Comparison of ENCODE assay signal across 1 cellular context in the genomic region with DNA sequence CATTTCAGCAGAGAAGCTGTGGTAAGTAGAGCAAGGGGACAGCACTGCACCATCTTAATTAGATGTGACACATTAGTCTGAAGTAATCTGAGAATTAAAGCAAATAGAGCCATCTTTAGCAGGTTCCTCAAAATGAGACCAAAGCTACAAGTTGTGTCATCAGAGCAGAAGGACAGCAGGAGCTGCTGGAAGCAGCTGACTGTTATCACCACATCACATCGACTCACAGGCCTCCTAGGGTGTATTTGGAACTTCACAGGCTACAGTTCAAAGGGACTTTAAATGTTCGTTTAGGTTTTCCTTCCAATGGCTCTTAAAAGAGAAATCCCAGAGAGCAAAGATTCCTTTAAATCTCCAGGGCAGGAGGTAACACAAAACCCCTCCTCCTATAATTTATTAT.
A peak's percentile ranks its signal among the peaks of the same experiment; 100 is the strongest.
TF ChIP-seq lines count a peak whose summit lies in the region.

No MANE protein-coding gene starts in this region.

TF ChIP-seq in HepG2, 621 proteins besides CTCF, POLR2A, EP300 and RAD21:
- TF ChIP-seq, protein P1, sequence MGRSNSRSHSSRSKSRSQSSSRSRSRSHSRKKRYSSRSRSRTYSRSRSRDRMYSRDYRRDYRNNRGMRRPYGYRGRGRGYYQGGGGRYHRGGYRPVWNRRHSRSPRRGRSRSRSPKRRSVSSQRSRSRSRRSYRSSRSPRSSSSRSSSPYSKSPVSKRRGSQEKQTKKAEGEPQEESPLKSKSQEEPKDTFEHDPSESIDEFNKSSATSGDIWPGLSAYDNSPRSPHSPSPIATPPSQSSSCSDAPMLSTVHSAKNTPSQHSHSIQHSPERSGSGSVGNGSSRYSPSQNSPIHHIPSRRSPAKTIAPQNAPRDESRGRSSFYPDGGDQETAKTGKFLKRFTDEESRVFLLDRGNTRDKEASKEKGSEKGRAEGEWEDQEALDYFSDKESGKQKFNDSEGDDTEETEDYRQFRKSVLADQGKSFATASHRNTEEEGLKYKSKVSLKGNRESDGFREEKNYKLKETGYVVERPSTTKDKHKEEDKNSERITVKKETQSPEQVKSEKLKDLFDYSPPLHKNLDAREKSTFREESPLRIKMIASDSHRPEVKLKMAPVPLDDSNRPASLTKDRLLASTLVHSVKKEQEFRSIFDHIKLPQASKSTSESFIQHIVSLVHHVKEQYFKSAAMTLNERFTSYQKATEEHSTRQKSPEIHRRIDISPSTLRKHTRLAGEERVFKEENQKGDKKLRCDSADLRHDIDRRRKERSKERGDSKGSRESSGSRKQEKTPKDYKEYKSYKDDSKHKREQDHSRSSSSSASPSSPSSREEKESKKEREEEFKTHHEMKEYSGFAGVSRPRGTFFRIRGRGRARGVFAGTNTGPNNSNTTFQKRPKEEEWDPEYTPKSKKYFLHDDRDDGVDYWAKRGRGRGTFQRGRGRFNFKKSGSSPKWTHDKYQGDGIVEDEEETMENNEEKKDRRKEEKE (IDR thresholded peaks at IDR 0.05) = no peak
- no peak for TF ChIP-seq MNT (IDR thresholded peaks at IDR 0.05)
- TF ChIP-seq TFAP4 (IDR thresholded peaks at IDR 0.05; ENCODE audit: borderline replicate concordance, low read depth) = peak; percentile 25; the same call in 1 of the 2 replicates
- TF ChIP-seq ZZZ3 (CRISPR knock-in tag; IDR thresholded peaks at IDR 0.05; ENCODE audit: borderline replicate concordance) = no peak
